In genomic region chr16:53775106-53775820, GRCh38 we compare ENCODE assay signal across 15 cellular contexts.
DNase-seq lines count a peak whose midpoint lies in the region; ATAC-seq, FAIRE-seq and TF ChIP-seq lines count a peak whose summit lies in the region.
"Had no signal": no experiment of that assay in that cellular context is flagged by ENCODE, and none has a peak within 500 bp of the region (broad histone marks: within the 10 kb centered on the region; RNA-seq: fewer than 3 reads in every experiment).

No MANE protein-coding gene starts in this region.

- no peak overlapping the region for H2AFZ ChIP-seq in hepatocyte

- TF ChIP-seq CTCF in hepatocyte (IDR thresholded peaks at IDR 0.05; ENCODE audit: poor library complexity) = no peak

- H3K36me3 ChIP-seq in SJSA1 (no peaks in the 10 kb centered on the region), hepatocyte (replicated peaks; ENCODE audit: insufficient read depth, low read depth) (no peaks in the 10 kb centered on the region)

- peak overlapping the region; percentile 38 for H3K27ac Mint-ChIP-seq in stimulated activated naive B cell treated with anti-CD40 and anti-IgM and Interleukin-4, amounts not matched to agents 10 μg/mL and 1 μg/mL and 100 μg/mL, for 72 hours

- peaks cover 0 to 4% of the 10 kb centered on the region in 2 donors for H3K36me3 Mint-ChIP-seq in stimulated activated naive B cell treated with anti-CD40 and anti-IgM and Interleukin-4, amounts not matched to agents 10 μg/mL and 1 μg/mL and 100 μg/mL, for 72 hours

- no peaks in the 10 kb centered on the region for H3K9me2 ChIP-seq in hepatocyte (replicated peaks; ENCODE audit: insufficient read depth)

- H3K9me3 ChIP-seq in SJSA1 (replicated peaks) = no peaks in the 10 kb centered on the region
- no peaks in the 10 kb centered on the region for H3K9me3 ChIP-seq in hepatocyte (ENCODE audit: low read depth)

- H3K4me3 Mint-ChIP-seq in stimulated activated naive B cell treated with anti-CD40 and anti-IgM and Interleukin-4, amounts not matched to agents 10 μg/mL and 1 μg/mL and 100 μg/mL, for 72 hours = no peak overlapping the region

- DNase-seq in H54 (ENCODE audit: insufficient read length, low spot score) (no peak), SJSA1 (ENCODE audit: low read depth in 1 of 2, low spot score in 2 of 2) (no peak), hepatocyte (ENCODE audit: low spot score) (no peak), UCSD-AML1 (lab: John Stamatoyannopoulos, UW; ENCODE audit: unreplicated experiment) (no peak), RCC 7860 (ENCODE audit: low spot score) (no peak), D341Med (ENCODE audit: low spot score) (no peak)
- DNase-seq in stimulated activated naive B cell treated with anti-CD40 and anti-IgM and Interleukin-4, amounts not matched to agents 10 μg/mL and 1 μg/mL and 100 μg/mL, for 72 hours = no peak
- DNase-seq: activated CD8-positive, alpha-beta memory T cell treated with anti-CD3 and anti-CD28 coated beads, Interleukin-2, amount 50 U/mL, for 48 hours; dermis blood vessel endothelial cell; MM.1S; NCI-H446 treated with DMSO at 0.1 percent for 48 hours; SHP77 treated with DMSO at 0.1 percent for 48 hours; substantia nigra had no signal

- ATAC-seq in stimulated activated naive B cell treated with anti-CD40 and anti-IgM and Interleukin-4, amounts not matched to agents 10 μg/mL and 1 μg/mL and 100 μg/mL, for 72 hours (replicated peaks) = peak; percentile 38 to 48
- ATAC-seq in GM18858 (IDR thresholded peaks at IDR 0.05; ENCODE audit: unreplicated experiment) = no peak

- H3K4me2 ChIP-seq in hepatocyte = peak overlapping the region; percentile 69

- no peak for TF ChIP-seq POLR2A in H54 (IDR thresholded peaks at IDR 0.05; ENCODE audit: low read depth, low read length)

- WGBS in hepatocyte (ENCODE audit: low lambda C conversion rate, missing lambda C conversion rate) = 72% methylated on average over 2 of the region's 2 CpGs

- peak; percentile 43 for FAIRE-seq in H54 (lab: Jason Lieb, UNC)
- no peak for FAIRE-seq in RCC 7860 (lab: Jason Lieb, UNC)

- no peak overlapping the region for H3K4me3 ChIP-seq in SJSA1
- no peak overlapping the region for H3K4me3 ChIP-seq in hepatocyte

- H3K4me1 Mint-ChIP-seq in stimulated activated naive B cell treated with anti-CD40 and anti-IgM and Interleukin-4, amounts not matched to agents 10 μg/mL and 1 μg/mL and 100 μg/mL, for 72 hours = peaks cover 26 to 28% of the 10 kb centered on the region in 2 donors

- H3K27ac ChIP-seq in SJSA1 (peak overlapping the region; percentile 51), hepatocyte (peak overlapping the region; percentile 64)
- H3K27ac ChIP-seq: HL-60 had no signal

- H3K4me1 ChIP-seq in SJSA1 (replicated peaks) = peaks cover 51% of the 10 kb centered on the region
- H3K4me1 ChIP-seq in hepatocyte (ENCODE audit: insufficient read depth) = peaks cover 40% of the 10 kb centered on the region

- no peaks in the 10 kb centered on the region for H4K20me1 ChIP-seq in hepatocyte (ENCODE audit: insufficient read depth, poor library complexity, severe bottlenecking)

- H3K79me2 ChIP-seq in hepatocyte = peaks cover 46% of the 10 kb centered on the region

- H3K27me3 Mint-ChIP-seq in stimulated activated naive B cell treated with anti-CD40 and anti-IgM and Interleukin-4, amounts not matched to agents 10 μg/mL and 1 μg/mL and 100 μg/mL, for 72 hours = no peaks in the 10 kb centered on the region

- no peaks in the 10 kb centered on the region for H3K27me3 ChIP-seq in SJSA1 (replicated peaks)
- H3K27me3 ChIP-seq in hepatocyte = no peaks in the 10 kb centered on the region

- no peaks in the 10 kb centered on the region for H3K9me3 Mint-ChIP-seq in stimulated activated naive B cell treated with anti-CD40 and anti-IgM and Interleukin-4, amounts not matched to agents 10 μg/mL and 1 μg/mL and 100 μg/mL, for 72 hours
